14 cellular contexts compared by ENCODE assay signal in the genomic region with DNA sequence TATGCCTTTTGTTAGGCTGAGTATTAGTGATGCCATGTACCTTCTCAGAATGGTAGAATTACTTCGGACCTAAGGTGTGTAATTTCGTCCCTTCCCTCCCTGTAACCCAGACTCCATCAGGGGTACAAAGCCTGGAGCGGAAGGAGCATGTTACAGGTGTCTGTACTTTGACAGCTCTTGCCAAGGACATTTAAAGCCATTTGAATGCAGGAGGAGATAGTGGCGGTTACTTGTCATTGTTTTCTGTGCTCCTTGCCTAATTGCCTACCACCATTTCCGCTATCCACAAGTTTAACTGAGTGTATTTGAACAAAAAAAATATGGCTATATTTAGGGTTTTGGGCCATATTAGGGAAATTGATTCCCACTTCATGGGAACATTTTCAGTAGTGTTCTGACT. TPM values are rescaled to one million over a fixed set of nuclear protein-coding genes. Genes with fewer than 3 reads are reported as not detected.
DNase-seq lines count a peak whose midpoint lies in the region; ATAC-seq, FAIRE-seq and TF ChIP-seq lines count a peak whose summit lies in the region.
"Had no signal": no experiment of that assay in that cellular context is flagged by ENCODE, and none has a peak within 500 bp of the region (broad histone marks: within the 10 kb centered on the region; RNA-seq: fewer than 3 reads in every experiment).

No MANE protein-coding gene starts in this region.

- peaks cover 9% of the 10 kb centered on the region; the same call in 1 of the 2 replicates for H3K9me1 ChIP-seq in IMR-90 (ENCODE audit: insufficient read depth, low read length)

- CTCF ChIA-PET in IMR-90 (lab: Yijun Ruan, JAX): interaction anchor here (0.6 to 1.8 kb wide), 2 partner anchors 81 to 547 kb away, joined by 3 to 4 read pairs; no protein-coding TSS in a partner anchor

- H3K27ac ChIP-seq in IMR-90 (ENCODE audit: insufficient read depth, low read length) (no peak overlapping the region), osteoblast (ENCODE audit: low read depth, low read length) (no peak overlapping the region)
- H3K27ac ChIP-seq: WERI-Rb-1 had no signal

- WGBS in IMR-90 (ENCODE audit: extremely low coverage in 2 of 2, insufficient read length in 1 of 2), 2 experiments: no CpG with 5 or more reads among the region's 5 CpGs

- peaks cover 17 to 46% of the 10 kb centered on the region in 2 experiments for H3K79me1 ChIP-seq in IMR-90 (ENCODE audit: low read depth in 1 of 2, low read length in 2 of 2)

- TF ChIP-seq CTCF in IMR-90 (conservative IDR thresholded peaks at IDR 0.05; ENCODE audit: low read depth, low read length) (no peak), osteoblast (IDR thresholded peaks at IDR 0.05; ENCODE audit: extremely low read depth, low read depth, low read length) (no peak)

- dilution Hi-C loops in IMR-90 (cut with HindIII; ENCODE audit: low sequenced_read_pairs, unreplicated experiment): no loop called here

- H3K9me3 ChIP-seq in IMR-90 (ENCODE audit: control insufficient read depth, insufficient read depth, low read length) (no peaks in the 10 kb centered on the region), endocrine pancreas (ENCODE audit: control insufficient read depth, low read length) (no peaks in the 10 kb centered on the region), osteoblast (ENCODE audit: low read depth, low read length) (no peaks in the 10 kb centered on the region)
- H3K9me3 ChIP-seq: esophagus squamous epithelium had no signal

- H2AK5ac ChIP-seq in IMR-90 (ENCODE audit: low read depth, low read length): 0 out of 2 replicates have a peak overlapping the region, but pooled peaks have one; percentile 1

- H3K4me1 ChIP-seq in IMR-90 (ENCODE audit: control insufficient read depth, insufficient read depth, low read length) (peaks cover 6% of the 10 kb centered on the region), endocrine pancreas (ENCODE audit: control insufficient read depth, insufficient read depth, low read length) (peaks cover 41% of the 10 kb centered on the region), osteoblast (ENCODE audit: insufficient read depth, low read length) (peaks cover 26% of the 10 kb centered on the region)

- no TSS peak for BruUV-seq in IMR-90 (replicated peaks; lab: Mats Ljungman, UMichigan)

- no peak overlapping the region for H2BK5ac ChIP-seq in IMR-90 (ENCODE audit: low read depth, low read length, poor library complexity, severe bottlenecking)

- FAIRE-seq in urothelium cell line (lab: Jason Lieb, UNC): no peak

- H3K27me3 ChIP-seq in IMR-90 (ENCODE audit: control insufficient read depth, insufficient read depth, low read length) (no peaks in the 10 kb centered on the region), endocrine pancreas (ENCODE audit: control insufficient read depth, insufficient read depth, low read length) (no peaks in the 10 kb centered on the region), osteoblast (ENCODE audit: insufficient read depth, low read length) (no peaks in the 10 kb centered on the region)
- H3K27me3 ChIP-seq: esophagus squamous epithelium had no signal

- H2AK9ac ChIP-seq in IMR-90 (replicated peaks; ENCODE audit: low read depth, low read length, poor library complexity): no peak overlapping the region

- H3K23ac ChIP-seq in IMR-90 (ENCODE audit: low read depth, low read length): peak overlapping the region; percentile 91

- no peak overlapping the region for H4K8ac ChIP-seq in IMR-90 (ENCODE audit: low read depth in 2 of 2, low read length in 2 of 2)

- H3K56ac ChIP-seq in IMR-90 (ENCODE audit: extremely low read depth, insufficient read depth, low read length): no peak overlapping the region

- no peak overlapping the region for H3K4ac ChIP-seq in IMR-90 (ENCODE audit: low read depth, low read length)

- intact Hi-C loops in IMR-90 (cut with micrococcal nuclease): no loop called here

- H2BK15ac ChIP-seq in IMR-90 (ENCODE audit: low read depth, low read length): no peak overlapping the region

- in situ Hi-C loops in Caki2 (cut with HindIII; ENCODE audit: low pct_unique_long_range_greater_than_20kb, low sequenced_read_pairs): no loop called here
- in situ Hi-C loops in IMR-90 (cut with MboI; ENCODE audit: low sequenced_read_pairs): no loop called here

- H3K4me2 ChIP-seq in IMR-90 (ENCODE audit: low read depth, low read length): peak overlapping the region; percentile 19; the same call in 1 of the 2 replicates
- peak overlapping the region; percentile 79 for H3K4me2 ChIP-seq in osteoblast (ENCODE audit: insufficient read depth, low read length)

- no peak overlapping the region for H2BK20ac ChIP-seq in IMR-90 (ENCODE audit: low read depth, low read length)

- no peaks in the 10 kb centered on the region for H3K36me3 ChIP-seq in IMR-90 (ENCODE audit: control insufficient read depth, insufficient read depth, low read length)
- H3K36me3 ChIP-seq in endocrine pancreas (ENCODE audit: control insufficient read depth, insufficient read depth, low read length): no peaks in the 10 kb centered on the region
- no peaks in the 10 kb centered on the region for H3K36me3 ChIP-seq in osteoblast (ENCODE audit: insufficient read depth, low read length)
- H3K36me3 ChIP-seq: esophagus squamous epithelium had no signal

- H3K79me2 ChIP-seq in osteoblast (ENCODE audit: insufficient read depth, low read length): peaks cover 64% of the 10 kb centered on the region

- H3K18ac ChIP-seq in IMR-90 (ENCODE audit: low read depth, low read length): no peak overlapping the region

- ATAC-seq in IMR-90 (ENCODE audit: low read depth): no peak
- ATAC-seq in HG03097 (IDR thresholded peaks at IDR 0.05; ENCODE audit: low FRiP score, unreplicated experiment): no peak
- ATAC-seq: stimulated activated naive B cell treated with anti-CD40 and anti-IgM and Interleukin-4, amounts not matched to agents 10 μg/mL and 1 μg/mL and 100 μg/mL, for 72 hours had no signal

- DNase-seq in Caki2 (ENCODE audit: low read depth): peak; percentile 36
- DNase-seq in IMR-90: no peak
- no peak for DNase-seq in osteoblast (ENCODE audit: insufficient read length, low spot score, missing footprints)
- no peak for DNase-seq in urothelium cell line (ENCODE audit: low spot score)
- DNase-seq in stimulated activated naive CD4-positive, alpha-beta T cell treated with Interleukin-2 at 50 U/mL for 16 hours (lab: John Stamatoyannopoulos, UW): no peak
- DNase-seq: amygdala; esophagus squamous epithelium; H7; kidney glomerular epithelial cell; OCI-M1; stimulated activated naive B cell treated with anti-CD40 and anti-IgM and Interleukin-4, amounts not matched to agents 10 μg/mL and 1 μg/mL and 100 μg/mL, for 72 hours; WERI-Rb-1 had no signal

- H3K4me3 ChIP-seq in IMR-90 (ENCODE audit: insufficient read depth, low read depth, low read length) (no peak overlapping the region), endocrine pancreas (ENCODE audit: control insufficient read depth, insufficient read depth, low read length) (peak overlapping the region; percentile 98), osteoblast (ENCODE audit: insufficient read depth, low read length) (peak overlapping the region; percentile 97)

- POLR2A ChIA-PET in IMR-90 (lab: Charles Lee; ENCODE audit: unreplicated experiment): no interaction called here

- H2AFZ ChIP-seq in IMR-90 (replicated peaks; ENCODE audit: low read length, poor library complexity): no peak overlapping the region
- H2AFZ ChIP-seq in osteoblast (ENCODE audit: low read length): no peak overlapping the region

- no peak for TF ChIP-seq RAD21 in IMR-90 (IDR thresholded peaks at IDR 0.05; ENCODE audit: low read length)

- H4K91ac ChIP-seq in IMR-90 (ENCODE audit: insufficient read depth, low read depth, low read length): no peak overlapping the region

- H4K5ac ChIP-seq in IMR-90 (ENCODE audit: low read depth, low read length): no peak overlapping the region

- H3K9ac ChIP-seq in IMR-90 (ENCODE audit: low read depth, low read length) (no peak overlapping the region), endocrine pancreas (ENCODE audit: control insufficient read depth, insufficient read depth, low read length) (no peak overlapping the region)

- TF ChIP-seq POLR2A in IMR-90 (IDR thresholded peaks at IDR 0.05; ENCODE audit: low read depth, low read length): no peak

- H4K20me1 ChIP-seq in IMR-90 (ENCODE audit: insufficient read depth, low read length) (no peaks in the 10 kb centered on the region), osteoblast (ENCODE audit: insufficient read depth, low read length) (peaks cover 12% of the 10 kb centered on the region)

- H2BK120ac ChIP-seq in IMR-90 (ENCODE audit: low read depth, low read length): no peak overlapping the region

- H3K14ac ChIP-seq in IMR-90 (replicated peaks; ENCODE audit: low read depth, low read length): 0 out of 2 replicates have a peak overlapping the region, but pooled peaks have one; percentile 42

TF ChIP-seq in IMR-90, 13 proteins besides CTCF, POLR2A, EP300 and RAD21 (continues in another document):
- TF ChIP-seq NFE2L2 (IDR thresholded peaks at IDR 0.05; ENCODE audit: low read depth, low read length) (no peak), CHD1 (IDR thresholded peaks at IDR 0.05; ENCODE audit: low read depth, low read length) (no peak), FOS (IDR thresholded peaks at IDR 0.05; ENCODE audit: low read depth, low read length) (no peak), MAZ (IDR thresholded peaks at IDR 0.05; ENCODE audit: borderline replicate concordance, low read depth, low read length) (no peak), MAFK (IDR thresholded peaks at IDR 0.05; ENCODE audit: low read depth, low read length) (no peak), SMC3 (IDR thresholded peaks at IDR 0.05; ENCODE audit: low read depth, low read length) (no peak), RCOR1 (IDR thresholded peaks at IDR 0.05; ENCODE audit: insufficient replicate concordance, low read length) (no peak), BHLHE40 (IDR thresholded peaks at IDR 0.05; ENCODE audit: low read depth, low read length) (no peak)

RNA-seq across cellular contexts. Expression of a gene that starts 1.8 kb away (rescaled TPM):
- 20.9 and 43.5 TPM in 2 replicates for total RNA-seq in Caki2 (2014; rRNA removed; shearing (Covaris generic); ENCODE audit: low replicate concordance)
- total RNA-seq in IMR-90 (2012; rRNA removed): 22.2 and 24.6 TPM in 2 replicates
- 3.9 and 4.7 TPM in 2 replicates for polyA plus RNA-seq in IMR-90 (2012; rRNA removed)
- polyA plus RNA-seq in IMR-90 (2012; cell fraction: cytosol; rRNA removed): 1.6 and 2.5 TPM in 2 replicates
- 1.7 and 5.1 TPM in 2 replicates for polyA plus RNA-seq in IMR-90 (2012; cell fraction: nucleus; rRNA removed; ENCODE audit: low replicate concordance)
- total RNA-seq in osteoblast: 73.4 and 78.9 TPM in 2 replicates

RNA-seq across cellular contexts. Expression of a gene that starts 47.5 kb away (rescaled TPM):
- total RNA-seq in Caki2 (2014; rRNA removed; shearing (Covaris generic); ENCODE audit: low replicate concordance): 2.7 and 6.7 TPM in 2 replicates
- total RNA-seq in IMR-90 (2012; rRNA removed) (11.8 and 22.8 TPM in 2 replicates), osteoblast (19.2 and 21.4 TPM in 2 replicates)
- polyA plus RNA-seq in IMR-90 (2012; rRNA removed): 17.1 and 21.1 TPM in 2 replicates
- 4.3 and 5.0 TPM in 2 replicates for polyA plus RNA-seq in IMR-90 (2012; cell fraction: cytosol; rRNA removed)
- 2.7 and 8.2 TPM in 2 replicates for polyA plus RNA-seq in IMR-90 (2012; cell fraction: nucleus; rRNA removed; ENCODE audit: low replicate concordance)
